13 cellular contexts compared by ENCODE assay signal in genomic region chr1:36539526-36539925, GRCh38. TPM values are rescaled to one million over a fixed set of nuclear protein-coding genes. Genes with fewer than 3 reads are reported as not detected.
DNase-seq lines count a peak whose midpoint lies in the region; ATAC-seq and TF ChIP-seq lines count a peak whose summit lies in the region.
"Had no signal": no experiment of that assay in that cellular context is flagged by ENCODE, and none has a peak within 500 bp of the region (broad histone marks: within the 10 kb centered on the region; RNA-seq: fewer than 3 reads in every experiment).

No MANE protein-coding gene starts in this region.

- no peak overlapping the region for H3K4me3 Mint-ChIP-seq in MCF 10A (ENCODE audit: unreplicated experiment)
- H3K4me3 Mint-ChIP-seq: CD4-positive, CD25-positive, alpha-beta regulatory T cell had no signal

- peak; percentile 44 for DNase-seq in cardiac septum (ENCODE audit: low spot score)
- no peak for DNase-seq in left ventricle myocardium superior
- DNase-seq in islet precursor cell: peak; percentile 32
- DNase-seq in posterior vena cava (ENCODE audit: low spot score): peak; percentile 40
- DNase-seq in MCF 10A (ENCODE audit: unreplicated experiment): no peak
- no peak for DNase-seq in stimulated activated naive CD4-positive, alpha-beta T cell treated with Interleukin-2 at 50 U/mL for 16 hours (lab: John Stamatoyannopoulos, UW)
- DNase-seq: 8988T; AML-193; CD4-positive, CD25-positive, alpha-beta regulatory T cell; DMS53; GM23248 had no signal

- CTCF ChIA-PET in MCF 10A (lab: Yijun Ruan, JAX): interaction anchor here (1.5 kb wide), 1 partner anchor 37 kb away, joined by 6 read pairs; no protein-coding TSS in a partner anchor

- intact Hi-C loops in cardiac septum (cut with DNase I) (no loop called here), left ventricle myocardium superior (cut with micrococcal nuclease) (no loop called here), posterior vena cava (cut with DNase I) (no loop called here), MCF 10A (cut with micrococcal nuclease) (no loop called here)

- POLR2A ChIA-PET in MCF 10A (lab: Yijun Ruan, JAX): no interaction called here

- H3K4me1 Mint-ChIP-seq in MCF 10A (ENCODE audit: insufficient read depth, unreplicated experiment): no peaks in the 10 kb centered on the region
- H3K4me1 Mint-ChIP-seq: CD4-positive, CD25-positive, alpha-beta regulatory T cell had no signal

- H3K27ac Mint-ChIP-seq in MCF 10A (ENCODE audit: low read depth, unreplicated experiment): no peak overlapping the region
- H3K27ac Mint-ChIP-seq: CD4-positive, CD25-positive, alpha-beta regulatory T cell had no signal

- ATAC-seq in left ventricle myocardium superior (no peak), SK-N-SH treated with all-trans-retinoic acid at 6 μM for 48 hours (no peak; the same call in 2 of the 3 replicates)

- H3K36me3 Mint-ChIP-seq in MCF 10A (ENCODE audit: insufficient read depth, unreplicated experiment): no peaks in the 10 kb centered on the region
- H3K36me3 Mint-ChIP-seq: CD4-positive, CD25-positive, alpha-beta regulatory T cell had no signal

- BruUV-seq in MCF 10A (replicated peaks; lab: Mats Ljungman, UMichigan): no TSS peak

- no peaks in the 10 kb centered on the region for H3K9me3 Mint-ChIP-seq in MCF 10A (ENCODE audit: unreplicated experiment)

- no peak for TF ChIP-seq CTCF in MCF 10A (IDR thresholded peaks at IDR 0.05; ENCODE audit: unreplicated experiment)

- H3K27me3 Mint-ChIP-seq in MCF 10A (ENCODE audit: insufficient read depth, unreplicated experiment): peaks cover 50% of the 10 kb centered on the region

TF ChIP-seq in SK-N-SH treated with all-trans-retinoic acid at 6 μM for 48 hours, 23 proteins besides CTCF, POLR2A, EP300 and RAD21:
- no peak for TF ChIP-seq ZFP3 (CRISPR knock-in tag; IDR thresholded peaks at IDR 0.05)
- no peak for TF ChIP-seq ARNTL (CRISPR knock-in tag; IDR thresholded peaks at IDR 0.05; ENCODE audit: borderline replicate concordance, low read depth)
- TF ChIP-seq CSRNP3 (CRISPR knock-in tag; IDR thresholded peaks at IDR 0.05): no peak
- no peak for TF ChIP-seq TOX (CRISPR knock-in tag; IDR thresholded peaks at IDR 0.05; ENCODE audit: borderline replicate concordance)
- no peak for TF ChIP-seq OSR1 (CRISPR knock-in tag; IDR thresholded peaks at IDR 0.05)
- no peak for TF ChIP-seq ZNF70 (CRISPR knock-in tag; IDR thresholded peaks at IDR 0.05)
- TF ChIP-seq PPARA (CRISPR knock-in tag; IDR thresholded peaks at IDR 0.05; ENCODE audit: borderline replicate concordance): no peak
- TF ChIP-seq BACH2 (CRISPR knock-in tag; IDR thresholded peaks at IDR 0.05; ENCODE audit: borderline replicate concordance): no peak
- TF ChIP-seq RARB (CRISPR knock-in tag; IDR thresholded peaks at IDR 0.05): no peak
- no peak for TF ChIP-seq CREB5 (CRISPR knock-in tag; IDR thresholded peaks at IDR 0.05; ENCODE audit: low read depth)
- TF ChIP-seq ISL1 (CRISPR knock-in tag; IDR thresholded peaks at IDR 0.05): no peak
- no peak for TF ChIP-seq TCF4 (CRISPR knock-in tag; IDR thresholded peaks at IDR 0.05; ENCODE audit: borderline replicate concordance)
- TF ChIP-seq POU6F1 (CRISPR knock-in tag; IDR thresholded peaks at IDR 0.05; ENCODE audit: borderline replicate concordance, low read depth): no peak
- TF ChIP-seq ZFP30 (CRISPR knock-in tag; IDR thresholded peaks at IDR 0.05): no peak
- no peak for TF ChIP-seq TSHZ2 (CRISPR knock-in tag; IDR thresholded peaks at IDR 0.05)
- no peak for TF ChIP-seq ZC3H10 (CRISPR knock-in tag; IDR thresholded peaks at IDR 0.05)

RNA-seq across cellular contexts. Expression of gene CSF3R, which starts 56.8 kb away (rescaled TPM):
- total RNA-seq in cardiac septum: 11.8 TPM
- total RNA-seq in left ventricle myocardium superior: 6.4 TPM
- total RNA-seq in posterior vena cava: 10 to 100 TPM; 19.6 to 33.4 TPM
- not detected in 2 replicates for total RNA-seq in MCF 10A (2022)
- total RNA-seq: GM23248, HT1080 had no signal

Comparison
In these comparisons a context has a peak if more than half of its experiments do, and no peak if none do; other contexts are left out.
1. DNase-seq: peak in cardiac septum (single experiment), islet precursor cell (single experiment) and posterior vena cava (single experiment); none in left ventricle myocardium superior (single experiment), MCF 10A (single experiment) and stimulated activated naive CD4-positive, alpha-beta T cell treated with Interleukin-2 at 50 U/mL for 16 hours (single experiment).